In the genomic region with DNA sequence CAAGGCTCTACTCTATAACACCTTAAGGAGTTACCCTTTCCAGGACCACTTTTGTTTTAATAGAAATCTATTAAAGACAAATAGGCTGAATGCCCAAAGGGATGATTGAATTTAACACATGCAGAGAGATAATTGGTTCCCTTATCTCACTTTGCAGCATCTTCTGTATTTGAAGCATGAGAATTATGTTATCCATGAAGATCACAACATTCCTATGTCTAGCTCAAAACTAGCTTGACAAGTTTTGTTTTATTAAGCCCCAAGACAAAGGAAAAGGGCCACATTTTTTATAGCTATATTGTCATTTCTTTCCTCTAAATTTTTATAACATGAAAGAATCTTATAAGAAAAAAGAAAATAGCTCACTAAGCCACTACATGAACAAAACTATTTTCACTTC, we compare ENCODE assay signal across 37 cellular contexts. TPM values are rescaled to one million over a fixed set of nuclear protein-coding genes. Genes with fewer than 3 reads are reported as not detected.
"Had no signal": no experiment of that assay in that cellular context is flagged by ENCODE, and none has a peak within 500 bp of the region (broad histone marks: within the 10 kb centered on the region; RNA-seq: fewer than 3 reads in every experiment).

No MANE protein-coding gene starts in this region.

- H3K9me3 ChIP-seq: MG63 had no signal

- H3K27ac ChIP-seq: KMS-11 had no signal

- H3K4me2 ChIP-seq: KMS-11 had no signal

- DNase-seq: Karpas-422, Kasumi-1, KG1, MG63, MM.1S, NCI-H1048, NCI-H1092, NCI-H1092 treated with DMSO at 0.1 percent for 48 hours, NCI-H1105 treated with DMSO at 0.1 percent for 48 hours, NCI-H1417, NCI-H1417 treated with DMSO at 0.1 percent for 48 hours, NCI-H1436, NCI-H1436 treated with DMSO at 0.1 percent for 48 hours, NCI-H146, NCI-H1694, NCI-H1694 treated with DMSO at 0.1 percent for 48 hours, NCI-H187, NCI-H187 treated with DMSO at 0.1 percent for 48 hours, NCI-H1930, NCI-H2029, NCI-H2029 treated with DMSO at 0.1 percent for 48 hours, NCI-H2081, NCI-H2081 treated with DMSO at 0.1 percent for 48 hours, NCI-H2107, NCI-H2171, NCI-H2171 treated with DMSO at 0.1 percent for 48 hours, NCI-H2227 treated with DMSO at 0.1 percent for 48 hours, NCI-H226, NCI-H345, NCI-H446, NCI-H446 treated with DMSO at 0.1 percent for 48 hours, NCI-H510A had no signal

- H3K36me3 ChIP-seq: MG63 had no signal

- H3K9ac ChIP-seq: KMS-11 had no signal

- H3K4me3 ChIP-seq: MG63 had no signal

- H3K27me3 ChIP-seq: MG63 had no signal

RNA-seq across cellular contexts. Expression of gene FTMT, which starts 57.9 kb away (rescaled TPM):
- total RNA-seq: LHCN-M2, M059J, MCF 10A, NCI-H460 had no signal
